In the genomic region with DNA sequence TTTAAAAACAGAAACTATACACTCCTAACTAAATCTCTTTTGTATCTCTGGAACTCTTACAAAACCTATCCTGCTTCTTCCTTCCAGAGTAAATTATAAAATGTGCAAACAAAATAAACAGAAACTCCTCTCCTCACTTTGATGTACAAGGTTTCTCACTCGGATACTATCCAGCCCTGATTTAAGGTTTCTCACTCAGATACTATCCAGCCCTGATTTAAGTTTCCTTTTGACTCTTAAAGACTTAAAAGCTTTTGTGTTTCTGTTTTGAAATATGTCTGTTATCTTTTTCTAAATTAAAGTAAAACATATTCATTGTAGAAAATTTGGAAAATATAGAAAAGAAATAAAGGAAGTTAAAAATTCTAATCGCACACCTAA, we compare ENCODE assay signal across 14 cellular contexts.
DNase-seq lines count a peak whose midpoint lies in the region; ATAC-seq, FAIRE-seq and TF ChIP-seq lines count a peak whose summit lies in the region.
"Had no signal": no experiment of that assay in that cellular context is flagged by ENCODE, and none has a peak within 500 bp of the region (broad histone marks: within the 10 kb centered on the region; RNA-seq: fewer than 3 reads in every experiment).

No MANE protein-coding gene starts in this region.

- H3K27me3 ChIP-seq in DND-41 (ENCODE audit: insufficient read depth, low read length, poor library complexity) = no peaks in the 10 kb centered on the region
- no peaks in the 10 kb centered on the region for H3K27me3 ChIP-seq in MM.1S (replicated peaks; ENCODE audit: insufficient read depth, low read length)
- peaks cover 3 to 12% of the 10 kb centered on the region in 2 experiments; a peak in 2 of 5 replicates for H3K27me3 ChIP-seq in K562 (ENCODE audit: control insufficient read depth in 2 of 2, insufficient read depth in 2 of 2, low read length in 2 of 2)
- H3K27me3 ChIP-seq: BLaER1 treated with 17β-estradiol and CSF1 and Interleukin-3, amounts not matched to agents 10 nM and 100 nM had no signal

- no peaks in the 10 kb centered on the region for H3K9me2 ChIP-seq in MM.1S (replicated peaks; ENCODE audit: insufficient read depth, low read length)

- no peak for DNase-seq in activated CD4-positive, alpha-beta T cell treated with anti-CD3 and anti-CD28 coated beads for 36 hours
- no peak for DNase-seq in activated CD4-positive, alpha-beta T cell treated with anti-CD3 and anti-CD28 coated beads for 1 hour
- DNase-seq in DND-41 = no peak
- DNase-seq in MM.1S = no peak
- DNase-seq in K562 (ENCODE audit: extremely low read depth in 1 of 4, low spot score in 3 of 4) = no peak
- DNase-seq in NCI-H1694 (lab: John Stamatoyannopoulos, UW) = no peak
- no peak for DNase-seq in HCEC 1CT
- DNase-seq: NCI-H1417 treated with DMSO at 0.1 percent for 48 hours, NCI-H774 had no signal

- TF ChIP-seq RAD21 in K562 (CRISPR knock-in tag; conservative IDR thresholded peaks at IDR 0.05 in 1 of 2, IDR thresholded peaks at IDR 0.05 in 1 of 2) = no peak

- H3K36me3 ChIP-seq in DND-41 (ENCODE audit: insufficient read depth, low read length) (no peaks in the 10 kb centered on the region), MM.1S (replicated peaks; ENCODE audit: insufficient read depth, low read length) (no peaks in the 10 kb centered on the region), K562 (ENCODE audit: control insufficient read depth, insufficient read depth, low read length) (no peaks in the 10 kb centered on the region)
- H3K36me3 ChIP-seq: BLaER1 treated with 17β-estradiol and CSF1 and Interleukin-3, amounts not matched to agents 10 nM and 100 nM had no signal

- CTCF ChIA-PET in activated CD4-positive, alpha-beta T cell treated with anti-CD3 and anti-CD28 coated beads for 36 hours (lab: Charles Lee) = interaction anchor here (0.6 to 2.6 kb wide), 15 partner anchors 9 to 209 kb away, joined by 3 to 11 read pairs (median 4); no protein-coding TSS in a partner anchor
- CTCF ChIA-PET in K562 (lab: Yijun Ruan, JAX; ENCODE audit: low intra/inter-chr PET ratio) = interaction anchor here (1.0 kb wide), 1 partner anchor 121 kb away, joined by 4 read pairs; no protein-coding TSS in a partner anchor

- H3K4me3 ChIP-seq in DND-41 (ENCODE audit: low read depth in 1 of 2, low read length in 2 of 2) = no peak overlapping the region
- no peak overlapping the region for H3K4me3 ChIP-seq in MM.1S (ENCODE audit: low read length)
- no peak overlapping the region for H3K4me3 ChIP-seq in K562
- H3K4me3 ChIP-seq: BLaER1 treated with 17β-estradiol and CSF1 and Interleukin-3, amounts not matched to agents 10 nM and 100 nM had no signal

- H3K4me3 Mint-ChIP-seq in activated CD4-positive, alpha-beta T cell treated with anti-CD3 and anti-CD28 coated beads for 36 hours = no peak overlapping the region

- no peak for FAIRE-seq in K562 (lab: Jason Lieb, UNC)
- FAIRE-seq: H1 had no signal

- no peaks in the 10 kb centered on the region for H3K36me3 Mint-ChIP-seq in activated CD4-positive, alpha-beta T cell treated with anti-CD3 and anti-CD28 coated beads for 36 hours (ENCODE audit: low read depth)
- H3K36me3 Mint-ChIP-seq: CD8-positive, alpha-beta memory T cell had no signal

- POLR2A ChIA-PET in activated CD4-positive, alpha-beta T cell treated with anti-CD3 and anti-CD28 coated beads for 36 hours (lab: Charles Lee) = no interaction called here
- POLR2A ChIA-PET in K562 (lab: Yijun Ruan, JAX) = no interaction called here

- H3K9me3 Mint-ChIP-seq in activated CD4-positive, alpha-beta T cell treated with anti-CD3 and anti-CD28 coated beads for 36 hours (ENCODE audit: low read depth) = no peaks in the 10 kb centered on the region

- ATAC-seq in activated CD4-positive, alpha-beta T cell treated with anti-CD3 and anti-CD28 coated beads for 36 hours = peak; percentile 34
- ATAC-seq in DND-41 (ENCODE audit: insufficient read depth, low read depth) (0 out of 3 replicates have a peak, but pooled peaks have one; percentile 14), K562 (no peak), HG02763 (IDR thresholded peaks at IDR 0.05; ENCODE audit: unreplicated experiment) (no peak)
- ATAC-seq: Panc1 had no signal

- H3K27me3 Mint-ChIP-seq in activated CD4-positive, alpha-beta T cell treated with anti-CD3 and anti-CD28 coated beads for 36 hours = peaks cover 6% of the 10 kb centered on the region

- no peaks in the 10 kb centered on the region for H3F3A ChIP-seq in MM.1S (ENCODE audit: insufficient read depth, low read length)

- no peak overlapping the region for H3K27ac ChIP-seq in DND-41 (ENCODE audit: low read length)
- no peak overlapping the region for H3K27ac ChIP-seq in MM.1S (ENCODE audit: low read length)
- no peak overlapping the region for H3K27ac ChIP-seq in K562 (ENCODE audit: extremely low read depth, low read depth, low read length)
- H3K27ac ChIP-seq: BLaER1 treated with 17β-estradiol and CSF1 and Interleukin-3, amounts not matched to agents 10 nM and 100 nM had no signal

- in situ Hi-C loops in K562 (cut with MboI) = no loop called here

- 23% methylated on average over 2 of the region's 2 CpGs for WGBS in K562 (ENCODE audit: insufficient coverage, low coverage, missing lambda C conversion rate)

- TF ChIP-seq CTCF in DND-41 (IDR thresholded peaks at IDR 0.05; ENCODE audit: borderline replicate concordance, extremely low read depth, low read length, poor library complexity, severe bottlenecking) (no peak), MM.1S (IDR thresholded peaks at IDR 0.05; ENCODE audit: low read length) (no peak), K562 (IDR thresholded peaks at IDR 0.05 in 2 of 3, conservative IDR thresholded peaks at IDR 0.05 in 1 of 3; ENCODE audit: insufficient read depth in 2 of 3, low read depth in 1 of 3, low read length in 3 of 3) (no peak)

- no peak overlapping the region for H3K9ac ChIP-seq in DND-41 (ENCODE audit: low read depth, low read length)
- no peak overlapping the region for H3K9ac ChIP-seq in MM.1S (ENCODE audit: low read length)
- no peak overlapping the region for H3K9ac ChIP-seq in K562 (ENCODE audit: insufficient read depth in 1 of 2, low read depth in 2 of 2, low read length in 2 of 2)
- H3K9ac ChIP-seq: BLaER1 treated with 17β-estradiol and CSF1 and Interleukin-3, amounts not matched to agents 10 nM and 100 nM had no signal

- H3K4me2 ChIP-seq in DND-41 (ENCODE audit: insufficient read depth, low read length) (no peak overlapping the region), MM.1S (ENCODE audit: low read depth, low read length) (peak overlapping the region; percentile 14; the same call in 1 of the 2 replicates), K562 (ENCODE audit: insufficient read depth, low read length) (no peak overlapping the region)
- H3K4me2 ChIP-seq: BLaER1 treated with 17β-estradiol and CSF1 and Interleukin-3, amounts not matched to agents 10 nM and 100 nM had no signal

- H3K4me1 Mint-ChIP-seq in activated CD4-positive, alpha-beta T cell treated with anti-CD3 and anti-CD28 coated beads for 36 hours = peaks cover 3% of the 10 kb centered on the region
- H3K4me1 Mint-ChIP-seq: CD8-positive, alpha-beta memory T cell had no signal

- no peak for TF ChIP-seq POLR2A in K562 (conservative IDR thresholded peaks at IDR 0.05)

- no peaks in the 10 kb centered on the region for H3K79me2 ChIP-seq in DND-41 (ENCODE audit: insufficient read depth, low read length)
- H3K79me2 ChIP-seq in MM.1S (ENCODE audit: low read length) = no peaks in the 10 kb centered on the region
- no peaks in the 10 kb centered on the region for H3K79me2 ChIP-seq in K562 (ENCODE audit: control insufficient read depth, insufficient read depth, low read length)

- intact Hi-C loops in activated CD4-positive, alpha-beta T cell treated with anti-CD3 and anti-CD28 coated beads for 36 hours (cut with DNase I, micrococcal nuclease) = loop anchor here in 1 of 2 experiments (2.0 to 10.0 kb wide), 3 partner anchors 120 to 522 kb away; a partner anchor contains a TSS
- intact Hi-C loops in K562 (cut with micrococcal nuclease) = loop anchor here (2.0 to 5.0 kb wide), 3 partner anchors 120 to 517 kb away; a partner anchor contains a TSS

- BruUV-seq in K562 (replicated peaks; lab: Mats Ljungman, UMichigan) = no TSS peak

- no peak for TF ChIP-seq EP300 in K562 (IDR thresholded peaks at IDR 0.05; ENCODE audit: low read length)

- no peak overlapping the region for H3K27ac Mint-ChIP-seq in activated CD4-positive, alpha-beta T cell treated with anti-CD3 and anti-CD28 coated beads for 36 hours

- H4K20me1 ChIP-seq in DND-41 (ENCODE audit: insufficient read depth, low read length) (no peaks in the 10 kb centered on the region), MM.1S (ENCODE audit: insufficient read depth, low read length) (no peaks in the 10 kb centered on the region), K562 (replicated peaks; ENCODE audit: control insufficient read depth, insufficient read depth, low read length) (no peaks in the 10 kb centered on the region)
- H4K20me1 ChIP-seq: BLaER1 treated with 17β-estradiol and CSF1 and Interleukin-3, amounts not matched to agents 10 nM and 100 nM had no signal

- H3K9me3 ChIP-seq in DND-41 (ENCODE audit: insufficient read depth, low read length, severe bottlenecking) = no peaks in the 10 kb centered on the region
- no peaks in the 10 kb centered on the region for H3K9me3 ChIP-seq in MM.1S (replicated peaks; ENCODE audit: insufficient read depth, low read length)
- H3K9me3 ChIP-seq in K562 (replicated peaks; ENCODE audit: control insufficient read depth, insufficient read depth, low read depth, low read length) = no peaks in the 10 kb centered on the region

- H3K4me1 ChIP-seq in DND-41 (ENCODE audit: insufficient read depth, low read length) (no peaks in the 10 kb centered on the region), MM.1S (ENCODE audit: low read length) (no peaks in the 10 kb centered on the region), K562 (replicated peaks in 1 of 2; ENCODE audit: control insufficient read depth in 2 of 2, insufficient read depth in 2 of 2, low read length in 2 of 2) (no peaks in the 10 kb centered on the region)
- H3K4me1 ChIP-seq: BLaER1 treated with 17β-estradiol and CSF1 and Interleukin-3, amounts not matched to agents 10 nM and 100 nM had no signal

- no peaks in the 10 kb centered on the region for H3K9me1 ChIP-seq in K562 (ENCODE audit: control insufficient read depth, insufficient read depth, low read length)

- H2AFZ ChIP-seq in DND-41 (ENCODE audit: low read depth, low read length) = no peak overlapping the region
- H2AFZ ChIP-seq in MM.1S (ENCODE audit: low read length) = 0 out of 2 replicates have a peak overlapping the region, but pooled peaks have one; percentile 5
- no peak overlapping the region for H2AFZ ChIP-seq in K562 (ENCODE audit: low read depth, low read length)

TF ChIP-seq in K562, 482 proteins besides CTCF, POLR2A, EP300 and RAD21:
- peak; percentile 30; the same call in 1 of the 2 replicates for TF ChIP-seq CEBPB (tag; IDR thresholded peaks at IDR 0.05)
- no peak for TF ChIP-seq BCOR (IDR thresholded peaks at IDR 0.05)
- TF ChIP-seq CEBPG (CRISPR knock-in tag; IDR thresholded peaks at IDR 0.05) = no peak
- peak in 1 of 2 experiments; percentile 57; a peak in 2 of 4 replicates for TF ChIP-seq CEBPG (tag; conservative IDR thresholded peaks at IDR 0.05 in 1 of 2, IDR thresholded peaks at IDR 0.05 in 1 of 2)

Comparison
In these comparisons a context has a peak if more than half of its experiments do, and no peak if none do; other contexts are left out.
1. ATAC-seq: peak in activated CD4-positive, alpha-beta T cell treated with anti-CD3 and anti-CD28 coated beads for 36 hours (single experiment) and DND-41 (single experiment); none in K562 (single experiment) and HG02763 (single experiment).